In genomic region chr10:77524300-77524711, GRCh38 we compare ENCODE assay signal across 12 cellular contexts.
DNase-seq lines count a peak whose midpoint lies in the region; ATAC-seq, FAIRE-seq and TF ChIP-seq lines count a peak whose summit lies in the region.
"Had no signal": no experiment of that assay in that cellular context is flagged by ENCODE, and none has a peak within 500 bp of the region (broad histone marks: within the 10 kb centered on the region; RNA-seq: fewer than 3 reads in every experiment).

No MANE protein-coding gene starts in this region.

- no peak for FAIRE-seq in H54 (lab: Jason Lieb, UNC)
- FAIRE-seq: kidney had no signal

- H3K4me3 ChIP-seq in fibroblast of villous mesenchyme (ENCODE audit: low read depth, low read length): no peak overlapping the region
- H3K4me3 ChIP-seq in skeletal muscle satellite cell (ENCODE audit: low read length): peak overlapping the region; percentile 18
- H3K4me3 ChIP-seq: breast epithelium, neural progenitor cell had no signal

- in situ Hi-C loops in KBM-7 (cut with MboI; ENCODE audit: low pct_unique_long_range_greater_than_20kb, low sequenced_read_pairs): no loop called here

- H3K9me3 ChIP-seq in skeletal muscle satellite cell (replicated peaks; ENCODE audit: low read length): no peaks in the 10 kb centered on the region
- H3K9me3 ChIP-seq: breast epithelium had no signal

- no peak for ATAC-seq in GM18511 (IDR thresholded peaks at IDR 0.05; ENCODE audit: unreplicated experiment)

- peaks cover 27% of the 10 kb centered on the region for H3K4me1 ChIP-seq in skeletal muscle satellite cell (ENCODE audit: control insufficient read depth, insufficient read depth, low read length)
- H3K4me1 ChIP-seq: breast epithelium had no signal

- H3K4me2 ChIP-seq in skeletal muscle satellite cell (ENCODE audit: low read length): peak overlapping the region; percentile 70
- H3K4me2 ChIP-seq: neural progenitor cell had no signal

- peak overlapping the region; percentile 47 for H3K9ac ChIP-seq in skeletal muscle satellite cell (ENCODE audit: low read depth, low read length)
- H3K9ac ChIP-seq: neural progenitor cell had no signal

- no peaks in the 10 kb centered on the region for H3K36me3 ChIP-seq in skeletal muscle satellite cell (ENCODE audit: insufficient read depth, low read length)
- H3K36me3 ChIP-seq: breast epithelium, neural progenitor cell had no signal

- no peak for TF ChIP-seq POLR2A in H54 (IDR thresholded peaks at IDR 0.05; ENCODE audit: low read depth, low read length)

- DNase-seq in ELR (ENCODE audit: low read depth): peak; percentile 71
- DNase-seq in T1000 (lab: John Stamatoyannopoulos, UW): peak; percentile 34
- peak; percentile 85 for DNase-seq in fibroblast of villous mesenchyme (ENCODE audit: low read depth)
- no peak for DNase-seq in H54 (ENCODE audit: insufficient read length, low spot score)
- no peak for DNase-seq in KBM-7
- no peak for DNase-seq in NCI-H446 treated with DMSO at 0.1 percent for 48 hours (lab: John Stamatoyannopoulos, UW)
- DNase-seq: kidney; stimulated activated CD4-positive, alpha-beta T cell treated with anti-CD3 and anti-CD28 coated beads, Interleukin-15, amount 100 ng/mL, for 24 hours had no signal

- TF ChIP-seq CTCF in fibroblast of villous mesenchyme (IDR thresholded peaks at IDR 0.05; ENCODE audit: insufficient read depth, low read depth, low read length): no peak

- H3K27me3 ChIP-seq in skeletal muscle satellite cell (ENCODE audit: control insufficient read depth, insufficient read depth, low read length): no peaks in the 10 kb centered on the region
- H3K27me3 ChIP-seq: breast epithelium, neural progenitor cell had no signal

Comparison
In these comparisons a context has a peak if more than half of its experiments do, and no peak if none do; other contexts are left out.
1. DNase-seq: peak in ELR (single experiment), T1000 (single experiment) and fibroblast of villous mesenchyme (single experiment); none in H54 (single experiment), KBM-7 (single experiment) and NCI-H446 treated with DMSO at 0.1 percent for 48 hours (single experiment).